ENCODE assay signal across 14 cellular contexts in genomic region chr12:5967645-5968415, GRCh38. TPM values are rescaled to one million over a fixed set of nuclear protein-coding genes. Genes with fewer than 3 reads are reported as not detected.
DNase-seq lines count a peak whose midpoint lies in the region; ATAC-seq and TF ChIP-seq lines count a peak whose summit lies in the region.
"Had no signal": no experiment of that assay in that cellular context is flagged by ENCODE, and none has a peak within 500 bp of the region (broad histone marks: within the 10 kb centered on the region; RNA-seq: fewer than 3 reads in every experiment).

No MANE protein-coding gene starts in this region.

- no peak overlapping the region for H3K27ac Mint-ChIP-seq in endodermal cell
- H3K27ac Mint-ChIP-seq: CD4-positive, CD25-positive, alpha-beta regulatory T cell; GM23338 had no signal

- DNase-seq in colonic mucosa (peak; percentile 14), endodermal cell (peak; percentile 45), neuronal stem cell (ENCODE audit: low spot score) (no peak), NCI-H2107 treated with DMSO at 0.1 percent for 48 hours (lab: John Stamatoyannopoulos, UW; ENCODE audit: unreplicated experiment) (no peak), OCI-M2 (lab: John Stamatoyannopoulos, UW; ENCODE audit: unreplicated experiment) (no peak)
- DNase-seq: ACHN; BE2C; C1 segment of cervical spinal cord; Caco-2; CD4-positive, CD25-positive, alpha-beta regulatory T cell; GDM1 had no signal

- intact Hi-C loops in colonic mucosa (cut with DNase I): no loop called here

- H3K27me3 ChIP-seq in colonic mucosa (no peaks in the 10 kb centered on the region), endodermal cell (ENCODE audit: control insufficient read depth, insufficient read depth, low read length, poor library complexity, severe bottlenecking) (no peaks in the 10 kb centered on the region), neuronal stem cell (ENCODE audit: control insufficient read depth in 3 of 3, insufficient read depth in 3 of 3, low read depth in 1 of 3, low read length in 3 of 3) (peaks cover 0 to 16% (median 0%) of the 10 kb centered on the region in 3 experiments)

- H3K9ac ChIP-seq in colonic mucosa (ENCODE audit: low read depth in 2 of 2, low read length in 2 of 2) (no peak overlapping the region), endodermal cell (ENCODE audit: extremely low read depth, low read length, poor library complexity, severe bottlenecking) (no peak overlapping the region), neuronal stem cell (ENCODE audit: low read depth, low read length, poor library complexity) (no peak overlapping the region)

- 94 to 95% methylated on average over 7 to 17 of the region's 17 CpGs for WGBS in endodermal cell (ENCODE audit: insufficient coverage in 1 of 2, insufficient read length in 1 of 2), 2 experiments
- WGBS in neuronal stem cell (ENCODE audit: extremely low coverage in 2 of 2, insufficient read length in 2 of 2, insufficient replicate concordance in 1 of 2), 2 donors: no CpG with 5 or more reads among the region's 17 CpGs

- no peak overlapping the region for H3K4me2 ChIP-seq in neuronal stem cell (ENCODE audit: insufficient read depth, low read length, poor library complexity, severe bottlenecking)
- H3K4me2 ChIP-seq: GM23338 had no signal

- peaks cover 85% of the 10 kb centered on the region for H3K36me3 Mint-ChIP-seq in endodermal cell (ENCODE audit: low read depth)
- H3K36me3 Mint-ChIP-seq: CD4-positive, CD25-positive, alpha-beta regulatory T cell had no signal

- H2BK5ac ChIP-seq in neuronal stem cell (ENCODE audit: low read length): no peak overlapping the region

- H3K79me1 ChIP-seq in neuronal stem cell (ENCODE audit: low read depth, low read length): no peaks in the 10 kb centered on the region

- H4K8ac ChIP-seq in neuronal stem cell (ENCODE audit: low read depth, low read length): no peak overlapping the region

- H3K4me3 ChIP-seq in colonic mucosa (no peak overlapping the region), endodermal cell (ENCODE audit: low read length) (no peak overlapping the region), neuronal stem cell (ENCODE audit: low read length in 2 of 2) (no peak overlapping the region)
- H3K4me3 ChIP-seq: GM23338 had no signal

- ATAC-seq in HG03039 (IDR thresholded peaks at IDR 0.05; ENCODE audit: unreplicated experiment): no peak
- ATAC-seq: GM23338 had no signal

- no peak overlapping the region for H3K4ac ChIP-seq in neuronal stem cell (ENCODE audit: low read length)

- H3K23ac ChIP-seq in neuronal stem cell (ENCODE audit: low read depth, low read length, poor library complexity): no peak overlapping the region

- no peak overlapping the region for H2BK120ac ChIP-seq in neuronal stem cell (ENCODE audit: low read depth, low read length)

- H3K4me3 Mint-ChIP-seq in endodermal cell: no peak overlapping the region
- H3K4me3 Mint-ChIP-seq: CD4-positive, CD25-positive, alpha-beta regulatory T cell; GM23338 had no signal

- no peak overlapping the region for H2AFZ ChIP-seq in neuronal stem cell (ENCODE audit: low read length)

- no peak overlapping the region for H3K18ac ChIP-seq in neuronal stem cell (ENCODE audit: low read length)

- no peaks in the 10 kb centered on the region for H3K27me3 Mint-ChIP-seq in endodermal cell (ENCODE audit: insufficient read depth)

- peak overlapping the region; percentile 10 for H3K14ac ChIP-seq in neuronal stem cell (ENCODE audit: low read length)

- no peak for TF ChIP-seq CTCF in colonic mucosa (IDR thresholded peaks at IDR 0.05)
- no peak for TF ChIP-seq CTCF in endodermal cell (conservative IDR thresholded peaks at IDR 0.05)

- H2AK5ac ChIP-seq in neuronal stem cell (ENCODE audit: low read depth, low read length): no peak overlapping the region

- H3K27ac ChIP-seq in colonic mucosa (no peak overlapping the region), endodermal cell (ENCODE audit: low read depth, low read length) (no peak overlapping the region), neuronal stem cell (replicated peaks; ENCODE audit: low read length) (no peak overlapping the region)

- H3K9me3 ChIP-seq in colonic mucosa: no peaks in the 10 kb centered on the region
- no peaks in the 10 kb centered on the region for H3K9me3 ChIP-seq in endodermal cell (ENCODE audit: control insufficient read depth, low read length)
- H3K9me3 ChIP-seq in neuronal stem cell (replicated peaks in 1 of 2; ENCODE audit: control insufficient read depth in 2 of 2, insufficient read depth in 1 of 2, low read depth in 1 of 2, low read length in 2 of 2): no peaks in the 10 kb centered on the region
- H3K9me3 ChIP-seq: BE2C, Caco-2 had no signal

- no peaks in the 10 kb centered on the region for H3K36me3 ChIP-seq in colonic mucosa
- peaks cover 21% of the 10 kb centered on the region for H3K36me3 ChIP-seq in endodermal cell (ENCODE audit: control insufficient read depth, insufficient read depth, low read length)
- H3K36me3 ChIP-seq in neuronal stem cell (replicated peaks in 1 of 2; ENCODE audit: control insufficient read depth in 2 of 2, insufficient read depth in 2 of 2, low read length in 2 of 2): no peaks in the 10 kb centered on the region
- H3K36me3 ChIP-seq: BE2C had no signal

- H3K4me1 ChIP-seq in colonic mucosa (no peaks in the 10 kb centered on the region), endodermal cell (ENCODE audit: control insufficient read depth, insufficient read depth, low read length) (no peaks in the 10 kb centered on the region), neuronal stem cell (ENCODE audit: control insufficient read depth in 2 of 2, insufficient read depth in 1 of 2, low read depth in 1 of 2, low read length in 2 of 2) (peaks cover 0 to 13% of the 10 kb centered on the region in 2 donors)
- H3K4me1 ChIP-seq: BE2C, Caco-2 had no signal

- no peak overlapping the region for H2BK12ac ChIP-seq in neuronal stem cell (ENCODE audit: low read length)

- H2BK15ac ChIP-seq in neuronal stem cell (ENCODE audit: low read length): no peak overlapping the region

- peaks cover 22% of the 10 kb centered on the region for H3K4me1 Mint-ChIP-seq in endodermal cell

- H3K9me3 Mint-ChIP-seq in endodermal cell: no peaks in the 10 kb centered on the region
- H3K9me3 Mint-ChIP-seq: CD4-positive, CD25-positive, alpha-beta regulatory T cell; GM23338 had no signal

- no peak overlapping the region for H4K91ac ChIP-seq in neuronal stem cell (ENCODE audit: low read depth, low read length, poor library complexity)

RNA-seq across cellular contexts. Expression of gene ANO2, which starts 22.8 kb away (rescaled TPM):
- total RNA-seq in colonic mucosa (1 to 10 TPM; 1.1 to 2.2 TPM), endodermal cell (10 to 100 TPM; 14.3 to 28.5 TPM)
- polyA plus RNA-seq in endodermal cell (2013, experiment 1 of 2): 4.3 TPM
- 5.0 TPM for polyA plus RNA-seq in endodermal cell (2013, experiment 2 of 2)
- 1.2 TPM for polyA plus RNA-seq in neuronal stem cell (2013, experiment 1 of 2)
- polyA plus RNA-seq in neuronal stem cell (2013, experiment 2 of 2): 1.3 TPM
- total RNA-seq: HT-29 had no signal
- polyA plus RNA-seq: CD4-positive, CD25-positive, alpha-beta regulatory T cell had no signal

Comparison
In these comparisons a context has a peak if more than half of its experiments do, and no peak if none do; other contexts are left out.
1. DNase-seq: peak in colonic mucosa (single experiment) and endodermal cell (single experiment); none in neuronal stem cell (single experiment), NCI-H2107 treated with DMSO at 0.1 percent for 48 hours (single experiment) and OCI-M2 (single experiment).
2. RNA of gene ANO2, which starts 22.8 kb away (total RNA-seq): 14.3 to 28.5 TPM in endodermal cell; 1.1 to 2.2 TPM in colonic mucosa; every median in the first group is over 4 times any median in the second.